1 cellular context compared by ENCODE assay signal in the genomic region with DNA sequence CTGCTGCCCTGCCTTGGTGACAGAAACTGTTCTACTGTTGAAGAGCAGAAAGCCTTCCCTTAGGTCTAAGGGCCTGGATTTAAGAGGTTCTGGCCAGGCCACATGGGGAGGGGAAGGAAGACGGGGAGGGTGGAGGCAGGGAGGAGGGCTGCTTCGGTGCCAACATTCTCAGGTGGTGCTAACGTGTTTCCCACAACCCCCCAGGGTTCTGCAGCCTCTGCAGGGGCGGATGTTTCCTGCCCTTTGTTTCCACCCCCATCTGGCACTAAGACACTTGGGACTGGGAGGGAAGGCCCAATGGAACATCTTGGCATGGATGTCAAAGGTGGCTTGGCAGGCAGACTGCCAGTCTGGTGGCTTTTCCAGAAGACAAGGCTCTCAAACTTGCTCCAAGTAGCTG.
TF ChIP-seq lines count a peak whose summit lies in the region.

No MANE protein-coding gene starts in this region.

TF ChIP-seq in IMR-90, 13 proteins besides CTCF, POLR2A, EP300 and RAD21:
- TF ChIP-seq RCOR1 (IDR thresholded peaks at IDR 0.05; ENCODE audit: insufficient replicate concordance, low read length) (no peak), FOS (IDR thresholded peaks at IDR 0.05; ENCODE audit: low read depth, low read length) (no peak), NFE2L2 (IDR thresholded peaks at IDR 0.05; ENCODE audit: low read depth, low read length) (no peak), BHLHE40 (IDR thresholded peaks at IDR 0.05; ENCODE audit: low read depth, low read length) (no peak), MAFK (IDR thresholded peaks at IDR 0.05; ENCODE audit: low read depth, low read length) (no peak), MAZ (IDR thresholded peaks at IDR 0.05; ENCODE audit: borderline replicate concordance, low read depth, low read length) (no peak)
- TF ChIP-seq, protein P1, sequence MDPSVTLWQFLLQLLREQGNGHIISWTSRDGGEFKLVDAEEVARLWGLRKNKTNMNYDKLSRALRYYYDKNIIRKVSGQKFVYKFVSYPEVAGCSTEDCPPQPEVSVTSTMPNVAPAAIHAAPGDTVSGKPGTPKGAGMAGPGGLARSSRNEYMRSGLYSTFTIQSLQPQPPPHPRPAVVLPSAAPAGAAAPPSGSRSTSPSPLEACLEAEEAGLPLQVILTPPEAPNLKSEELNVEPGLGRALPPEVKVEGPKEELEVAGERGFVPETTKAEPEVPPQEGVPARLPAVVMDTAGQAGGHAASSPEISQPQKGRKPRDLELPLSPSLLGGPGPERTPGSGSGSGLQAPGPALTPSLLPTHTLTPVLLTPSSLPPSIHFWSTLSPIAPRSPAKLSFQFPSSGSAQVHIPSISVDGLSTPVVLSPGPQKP (IDR thresholded peaks at IDR 0.05; ENCODE audit: borderline replicate concordance, low read depth, low read length): no peak
- TF ChIP-seq, protein P2, sequence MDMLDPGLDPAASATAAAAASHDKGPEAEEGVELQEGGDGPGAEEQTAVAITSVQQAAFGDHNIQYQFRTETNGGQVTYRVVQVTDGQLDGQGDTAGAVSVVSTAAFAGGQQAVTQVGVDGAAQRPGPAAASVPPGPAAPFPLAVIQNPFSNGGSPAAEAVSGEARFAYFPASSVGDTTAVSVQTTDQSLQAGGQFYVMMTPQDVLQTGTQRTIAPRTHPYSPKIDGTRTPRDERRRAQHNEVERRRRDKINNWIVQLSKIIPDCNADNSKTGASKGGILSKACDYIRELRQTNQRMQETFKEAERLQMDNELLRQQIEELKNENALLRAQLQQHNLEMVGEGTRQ (IDR thresholded peaks at IDR 0.05; ENCODE audit: low read depth, low read length): no peak
